8 cellular contexts compared by ENCODE assay signal in genomic region chr12:89525824-89526770, GRCh38.
DNase-seq lines count a peak whose midpoint lies in the region; ATAC-seq, FAIRE-seq and TF ChIP-seq lines count a peak whose summit lies in the region.

Gene POC1B, minus strand, starts transcription at chr12:89526047. Its CDS starts 152 bp downstream, at chr12:89525895.

- no peaks in the 10 kb centered on the region for H3K9me3 Mint-ChIP-seq in central memory CD8-positive, alpha-beta T cell

- H3K4me1 Mint-ChIP-seq in central memory CD8-positive, alpha-beta T cell = peaks cover 52% of the 10 kb centered on the region

- ATAC-seq in HG03378 (IDR thresholded peaks at IDR 0.05; ENCODE audit: unreplicated experiment) = peak; percentile 64
- peak; percentile 63 to 71 for ATAC-seq in activated CD4-positive, CD25-positive, alpha-beta regulatory T cell treated with anti-CD3 and anti-CD28 coated beads, Interleukin-2, amount 50 U/mL, for 24 hours
- peak; percentile 59 for ATAC-seq in central memory CD8-positive, alpha-beta T cell (replicated peaks; ENCODE audit: extremely low read depth, poor library complexity, severe bottlenecking)

- H3K4me3 Mint-ChIP-seq in central memory CD8-positive, alpha-beta T cell = peak within 1 kb of the TSS; percentile 90

- peaks cover 29% of the 10 kb centered on the region for H3K36me3 Mint-ChIP-seq in central memory CD8-positive, alpha-beta T cell (ENCODE audit: insufficient read depth)

- no peaks in the 10 kb centered on the region for H3K27me3 Mint-ChIP-seq in central memory CD8-positive, alpha-beta T cell

- DNase-seq in AG20443 (ENCODE audit: low spot score) (peak; percentile 88), NCI-H446 (lab: John Stamatoyannopoulos, UW) (peak; percentile 59 to 88)
- peak; percentile 47 to 50 for DNase-seq in central memory CD8-positive, alpha-beta T cell (ENCODE audit: low spot score in 2 of 2)
- DNase-seq in stimulated activated CD4-positive, alpha-beta T cell treated with anti-CD3 and anti-CD28 coated beads, Interleukin-12 subunit alpha, Interleukin-12 subunit beta, amount 100 ng/mL, for 24 hours (ENCODE audit: low read depth in 2 of 2) = peak; percentile 63 to 69

- TF ChIP-seq POLR2A in GM19193 (IDR thresholded peaks at IDR 0.05; ENCODE audit: extremely low read depth, insufficient read depth, insufficient read length) = peak; percentile 30

- H3K27ac Mint-ChIP-seq in central memory CD8-positive, alpha-beta T cell (ENCODE audit: low read depth) = peak within 1 kb of the TSS; percentile 90

- peak; percentile 53 for FAIRE-seq in islet of Langerhans (lab: Jason Lieb, UNC)

Comparison
In these comparisons a context has a peak if more than half of its experiments do, and no peak if none do; other contexts are left out.
1. Peak in every context shown above with its lines: DNase-seq and ATAC-seq.